ENCODE assay signal across 8 cellular contexts in the genomic region with DNA sequence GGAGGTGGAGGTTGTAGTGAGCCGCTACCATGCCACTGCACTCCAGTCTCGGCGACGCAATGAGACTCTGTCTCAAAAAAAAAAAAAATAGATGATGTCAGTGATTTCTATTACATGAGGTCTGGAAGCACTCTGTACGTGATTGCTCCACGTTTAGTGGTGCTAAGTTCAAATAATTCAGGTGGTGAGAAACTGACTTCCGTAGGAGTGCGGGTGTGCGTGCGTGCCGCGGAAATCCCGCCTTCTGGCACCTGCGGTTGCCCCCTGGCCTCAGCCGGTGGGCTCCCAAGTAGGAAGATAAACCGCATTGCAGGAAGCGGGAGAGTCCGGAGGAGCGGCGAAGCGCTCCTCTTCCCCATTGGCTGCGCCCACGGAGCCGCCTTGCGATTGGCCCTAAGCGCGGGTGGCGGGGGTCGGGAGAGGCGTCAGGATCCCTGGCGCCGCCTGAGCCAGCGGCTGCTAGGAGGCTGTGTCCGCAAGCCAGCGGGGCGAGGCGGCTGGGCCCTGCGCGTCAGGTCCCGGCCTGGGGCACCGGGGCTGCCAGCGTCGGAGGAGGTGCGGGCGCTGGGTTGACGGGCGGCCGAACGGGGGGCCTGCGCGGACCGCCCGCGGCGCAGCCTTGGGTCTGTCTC. TPM values are rescaled to one million over a fixed set of nuclear protein-coding genes. Genes with fewer than 3 reads are reported as not detected.
DNase-seq lines count a peak whose midpoint lies in the region; ATAC-seq and TF ChIP-seq lines count a peak whose summit lies in the region.
"Not testable (repeated sequence)": the region's sequence is repeated elsewhere in the genome, so short reads cannot be mapped to it uniquely, and the experiment has no call there.

No MANE protein-coding gene starts in this region.

- H3K36me3 ChIP-seq in Caco-2 (ENCODE audit: control insufficient read depth, insufficient read depth, low read length); gastroesophageal sphincter: not testable (repeated sequence)

- DNase-seq in Caco-2 (peak; percentile 49 to 65), KBM-7 (peak; percentile 85), T-helper 1 cell (peak; percentile 8 to 58 (median 40))
- peak; percentile 69 for DNase-seq in stimulated activated CD8-positive, alpha-beta memory T cell treated with anti-CD3 and anti-CD28 coated beads, Interleukin-4, amount 100 ng/mL, for 48 hours

- H3K36me3 Mint-ChIP-seq in Caco-2 (ENCODE audit: insufficient read depth, unreplicated experiment); activated naive CD8-positive, alpha-beta T cell; nephron (ENCODE audit: low read depth): not testable (repeated sequence)

- not testable (repeated sequence) for TF ChIP-seq POLR2A in gastroesophageal sphincter (IDR thresholded peaks at IDR 0.05)

- not testable (repeated sequence) for H3K4me1 ChIP-seq in Caco-2
- H3K4me1 ChIP-seq in gastroesophageal sphincter = peaks cover 0 to 11% (median 0%) of the 10 kb centered on the region in 3 donors

- in situ Hi-C loops in KBM-7 (cut with MboI; ENCODE audit: low pct_unique_long_range_greater_than_20kb, low sequenced_read_pairs) = not testable (repeated sequence)

- H3K4me3 ChIP-seq in Caco-2 (ENCODE audit: low read depth, low read length) (peak overlapping the region; percentile 27), gastroesophageal sphincter (peak overlapping the region; percentile 50 to 54)

- not testable (repeated sequence) for H3K9me3 Mint-ChIP-seq in Caco-2 (ENCODE audit: unreplicated experiment); activated naive CD8-positive, alpha-beta T cell (ENCODE audit: low read depth); nephron

- not testable (repeated sequence) for H3K27me3 Mint-ChIP-seq in Caco-2 (ENCODE audit: insufficient read depth, unreplicated experiment); activated naive CD8-positive, alpha-beta T cell
- peaks cover 18% of the 10 kb centered on the region for H3K27me3 Mint-ChIP-seq in nephron (ENCODE audit: low read depth)

- TF ChIP-seq EP300 in gastroesophageal sphincter (IDR thresholded peaks at IDR 0.05) = not testable (repeated sequence)

- H3K27ac ChIP-seq in gastroesophageal sphincter = peak overlapping the region; percentile 9 to 73 (median 58)

- 2 to 3% methylated on average over 8 to 15 of the region's 55 CpGs for WGBS in gastroesophageal sphincter (ENCODE audit: low coverage in 1 of 2), 2 donors

- intact Hi-C loops in Caco-2 (cut with micrococcal nuclease; ENCODE audit: unreplicated experiment) = not testable (repeated sequence)

- not testable (repeated sequence) for TF ChIP-seq CTCF in Caco-2 (IDR thresholded peaks at IDR 0.05; ENCODE audit: insufficient read depth in 1 of 2, low read depth in 1 of 2, low read length in 1 of 2, severe bottlenecking in 1 of 2, unreplicated experiment in 1 of 2); nephron (IDR thresholded peaks at IDR 0.05; ENCODE audit: unreplicated experiment in 3 of 3)
- peak in 1 of 4 experiments; percentile 13 for TF ChIP-seq CTCF in gastroesophageal sphincter (IDR thresholded peaks at IDR 0.05)

- H3K27ac Mint-ChIP-seq in Caco-2 (ENCODE audit: unreplicated experiment); nephron: not testable (repeated sequence)
- peak overlapping the region; percentile 87 for H3K27ac Mint-ChIP-seq in activated naive CD8-positive, alpha-beta T cell

- peak overlapping the region; percentile 72 for H3K4me3 Mint-ChIP-seq in Caco-2 (ENCODE audit: unreplicated experiment)
- H3K4me3 Mint-ChIP-seq in activated naive CD8-positive, alpha-beta T cell = peak overlapping the region; percentile 92
- peak overlapping the region; percentile 72 to 82 (median 74) for H3K4me3 Mint-ChIP-seq in nephron

- H3K27me3 ChIP-seq in Caco-2 (replicated peaks; ENCODE audit: control insufficient read depth, insufficient read depth, low read length); gastroesophageal sphincter: not testable (repeated sequence)

- not testable (repeated sequence) for H3K4me1 Mint-ChIP-seq in Caco-2 (ENCODE audit: low read depth, unreplicated experiment); nephron
- H3K4me1 Mint-ChIP-seq in activated naive CD8-positive, alpha-beta T cell (ENCODE audit: low read depth) = peaks cover 18% of the 10 kb centered on the region

- CTCF ChIA-PET in Caco-2 (lab: Charles Lee) = not testable (repeated sequence)

- not testable (repeated sequence) for BruUV-seq in Caco-2 (replicated peaks; lab: Mats Ljungman, UMichigan)

- POLR2A ChIA-PET in Caco-2 (lab: Charles Lee) = not testable (repeated sequence)

- H3K9me3 ChIP-seq in Caco-2, gastroesophageal sphincter: not testable (repeated sequence)

- ATAC-seq in GM21515 (IDR thresholded peaks at IDR 0.05; ENCODE audit: unreplicated experiment) (peak; percentile 64), gastroesophageal sphincter (peak; percentile 94)

RNA-seq across cellular contexts. Expression of a gene that starts 28.9 kb away (rescaled TPM):
- total RNA-seq in Caco-2 (2022) (34.4 and 38.1 TPM in 2 replicates), gastroesophageal sphincter (10 to 100 TPM; 11.7 to 14.9 (median 14.3) TPM)

Comparison
In these comparisons a context has a peak if more than half of its experiments do, and no peak if none do; other contexts are left out.
1. Peak in every context shown above with its lines: DNase-seq, ATAC-seq, H3K4me3 ChIP-seq and H3K27ac ChIP-seq.